ENCODE assay signal across 23 cellular contexts in genomic region chr4:3429651-3430050, GRCh38. TPM values are rescaled to one million over a fixed set of nuclear protein-coding genes. Genes with fewer than 3 reads are reported as not detected.
"Had no signal": no experiment of that assay in that cellular context is flagged by ENCODE, and none has a peak within 500 bp of the region (broad histone marks: within the 10 kb centered on the region; RNA-seq: fewer than 3 reads in every experiment).

No MANE protein-coding gene starts in this region.

- H3K27ac Mint-ChIP-seq: IgD-negative memory B cell had no signal

- H3K9ac ChIP-seq: KMS-11 had no signal

- H3K27me3 Mint-ChIP-seq: IgD-negative memory B cell had no signal

- DNase-seq: Kasumi-1, MM.1S, NCI-H1092 treated with DMSO at 0.1 percent for 48 hours, NCI-H1436, NCI-H187, NCI-H2029, NCI-H2081 treated with DMSO at 0.1 percent for 48 hours, NCI-H2171, NCI-H226, NCI-H446, NCI-H510A, NCI-H524 treated with DMSO at 0.1 percent for 48 hours, NCI-H69, NCI-H774, RPMI8226, SHP77 treated with DMSO at 0.1 percent for 48 hours had no signal

- H3K4me3 ChIP-seq: K562, SJSA1, SK-N-MC had no signal

- H3K27ac ChIP-seq: HL-60, KMS-11, SJSA1, SK-N-MC had no signal

- H3K9me3 Mint-ChIP-seq: IgD-negative memory B cell had no signal

- H3K9me3 ChIP-seq: SJSA1 had no signal

- H3K4me2 ChIP-seq: KMS-11 had no signal

- H3K27me3 ChIP-seq: SJSA1 had no signal

- H3K4me3 Mint-ChIP-seq: IgD-negative memory B cell had no signal

RNA-seq across cellular contexts. Expression of gene HGFAC, which starts 12.1 kb away (rescaled TPM):
- total RNA-seq: K562, M059J had no signal

RNA-seq across cellular contexts. Expression of gene DOK7, which starts 33.5 kb away (rescaled TPM):
- total RNA-seq: K562 had no signal
